In the genomic region with DNA sequence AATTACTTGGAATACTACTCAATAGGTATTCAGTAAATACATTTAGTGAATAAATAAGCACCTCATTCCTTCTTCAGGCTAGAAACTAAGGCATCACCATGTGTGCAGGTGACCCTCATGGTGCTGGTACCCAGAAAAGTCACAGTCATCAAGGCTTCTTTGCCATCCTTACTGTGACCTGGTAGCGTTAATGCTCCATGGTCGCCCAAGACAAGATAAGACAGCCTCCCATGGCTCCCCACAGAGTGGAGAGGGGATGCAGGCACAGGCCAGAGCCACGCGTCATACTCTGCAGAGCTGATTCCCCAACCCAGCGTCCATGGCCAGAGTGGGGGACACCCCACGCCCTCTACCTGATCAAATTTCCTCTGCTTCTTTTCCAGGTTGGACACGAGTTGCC, we compare ENCODE assay signal across 29 cellular contexts.
"Had no signal": no experiment of that assay in that cellular context is flagged by ENCODE, and none has a peak within 500 bp of the region (broad histone marks: within the 10 kb centered on the region; RNA-seq: fewer than 3 reads in every experiment).

No MANE protein-coding gene starts in this region.

- H3K27me3 ChIP-seq: hepatocyte, neutrophil, right lobe of liver, suprapubic skin, transverse colon, upper lobe of right lung, uterus had no signal

- FAIRE-seq: endometrium, frontal cortex, kidney had no signal

- ATAC-seq: effector memory CD8-positive, alpha-beta T cell; left lobe of liver; mucosa of descending colon; natural killer cell treated with Interleukin-12 subunit alpha and Interleukin-12 subunit beta and Interleukin-15 and Interleukin-18, amount 100 ng/mL, for 72 hours; right lobe of liver; upper lobe of right lung had no signal

- H2AFZ ChIP-seq: hepatocyte, parathyroid adenoma had no signal

- H3K36me3 ChIP-seq: right lobe of liver, uterus had no signal

- H3K4me1 Mint-ChIP-seq: mesothelial cell of epicardium, neural crest cell had no signal

- H3K4me1 ChIP-seq: parathyroid adenoma, right lobe of liver, suprapubic skin, upper lobe of right lung, uterus had no signal

- H3K4me3 Mint-ChIP-seq: effector memory CD8-positive, alpha-beta T cell; mesothelial cell of epicardium; naive B cell; natural killer cell treated with Interleukin-12 subunit alpha and Interleukin-12 subunit beta and Interleukin-15 and Interleukin-18, amount 100 ng/mL, for 72 hours; neural crest cell; stimulated activated naive CD8-positive, alpha-beta T cell treated with anti-CD3 and anti-CD28 coated beads, Interleukin-15, Interleukin-2, amounts not matched to agents 100 ng/mL and 50 ng/mL, for 24 hours had no signal

- H3K4me3 ChIP-seq: hepatocyte, mucosa of descending colon, right lobe of liver, smooth muscle cell, suprapubic skin, transverse colon, upper lobe of right lung, uterus had no signal

- H3K27ac ChIP-seq: hepatocyte, neutrophil, parathyroid adenoma, right lobe of liver, suprapubic skin, transverse colon, upper lobe of right lung, uterus had no signal

- H3K27ac Mint-ChIP-seq: mesothelial cell of epicardium; natural killer cell treated with Interleukin-12 subunit alpha and Interleukin-12 subunit beta and Interleukin-15 and Interleukin-18, amount 100 ng/mL, for 72 hours; progenitor cell of endocrine pancreas; stimulated activated naive CD8-positive, alpha-beta T cell treated with anti-CD3 and anti-CD28 coated beads, Interleukin-15, Interleukin-2, amounts not matched to agents 100 ng/mL and 50 ng/mL, for 24 hours had no signal

- H3K9me3 Mint-ChIP-seq: effector memory CD8-positive, alpha-beta T cell; mesothelial cell of epicardium; natural killer cell treated with Interleukin-12 subunit alpha and Interleukin-12 subunit beta and Interleukin-15 and Interleukin-18, amount 100 ng/mL, for 72 hours; neural crest cell; stimulated activated naive CD8-positive, alpha-beta T cell treated with anti-CD3 and anti-CD28 coated beads, Interleukin-15, Interleukin-2, amounts not matched to agents 100 ng/mL and 50 ng/mL, for 24 hours had no signal

- H3K27me3 Mint-ChIP-seq: effector memory CD8-positive, alpha-beta T cell; naive B cell; natural killer cell treated with Interleukin-12 subunit alpha and Interleukin-12 subunit beta and Interleukin-15 and Interleukin-18, amount 100 ng/mL, for 72 hours; progenitor cell of endocrine pancreas; stimulated activated naive CD8-positive, alpha-beta T cell treated with anti-CD3 and anti-CD28 coated beads, Interleukin-15, Interleukin-2, amounts not matched to agents 100 ng/mL and 50 ng/mL, for 24 hours had no signal

- H3K9ac ChIP-seq: parathyroid adenoma had no signal

- H3K9me3 ChIP-seq: mucosa of descending colon, neutrophil, right lobe of liver, suprapubic skin, transverse colon, upper lobe of right lung, uterus had no signal

- H3K4me2 ChIP-seq: hepatocyte, smooth muscle cell had no signal

- H3K79me2 ChIP-seq: hepatocyte, parathyroid adenoma had no signal

- DNase-seq: cortex of kidney; effector memory CD8-positive, alpha-beta T cell; erythroblast; head of caudate nucleus; kidney; mesenchymal stem cell; mucosa of descending colon; naive B cell; right lobe of liver; stimulated activated CD4-positive, alpha-beta T cell treated with anti-CD3 and anti-CD28 coated beads, Interleukin-12 subunit alpha, Interleukin-12 subunit beta, amount 100 ng/mL, for 4 hours; stimulated activated CD4-positive, alpha-beta T cell treated with anti-CD3 and anti-CD28 coated beads, Interleukin-1b, Interleukin-23, amount 100 ng/mL, for 48 hours; stimulated activated CD4-positive, alpha-beta T cell treated with anti-CD3 and anti-CD28 coated beads, Interleukin-4, amount 100 ng/mL, for 1 hour; stimulated activated CD8-positive, alpha-beta memory T cell treated with anti-CD3 and anti-CD28 coated beads, Interleukin-4, amount 100 ng/mL, for 48 hours; transverse colon; upper lobe of right lung; uterus had no signal
